ENCODE assay signal across 16 cellular contexts in the genomic region with DNA sequence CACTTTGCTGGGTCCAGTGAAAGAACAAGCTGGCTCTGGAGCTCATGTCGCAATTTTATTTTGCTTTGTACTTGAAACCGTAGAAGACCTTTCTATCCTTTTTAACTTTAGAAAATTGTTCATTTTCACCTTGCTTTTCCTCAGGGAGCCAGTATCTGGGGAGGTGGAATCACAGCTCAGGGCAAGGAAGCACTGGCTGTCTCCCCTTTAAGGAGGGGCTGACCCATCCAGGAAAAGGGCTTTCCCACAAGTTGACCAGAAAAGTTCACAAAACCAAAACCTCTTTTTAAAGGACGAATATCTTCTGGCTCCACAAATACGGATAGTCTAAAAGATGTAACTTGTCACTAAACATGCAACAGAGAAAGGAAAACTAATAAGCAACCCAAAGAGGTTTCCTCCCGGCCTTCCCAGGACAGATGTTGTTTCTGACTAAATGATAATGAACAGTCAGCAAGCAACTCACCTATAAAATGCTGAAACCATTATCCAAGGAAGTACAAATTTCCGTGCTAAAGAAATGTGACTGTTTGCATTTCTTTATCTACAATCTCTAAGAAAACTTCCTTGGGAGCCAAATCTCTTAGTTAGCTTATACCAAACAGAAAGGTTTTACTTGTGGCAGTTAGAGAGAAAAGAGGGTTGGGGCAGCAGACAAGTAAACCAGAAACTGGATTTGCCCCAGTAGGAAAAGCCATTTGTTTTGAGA.
A peak's percentile ranks its signal among the peaks of the same experiment; 100 is the strongest.
DNase-seq lines count a peak whose midpoint lies in the region; FAIRE-seq and TF ChIP-seq lines count a peak whose summit lies in the region.
"Had no signal": no experiment of that assay in that cellular context is flagged by ENCODE, and none has a peak within 500 bp of the region (broad histone marks: within the 10 kb centered on the region; RNA-seq: fewer than 3 reads in every experiment).

No MANE protein-coding gene starts in this region.

- CTCF ChIA-PET in Caco-2 (lab: Charles Lee) = no interaction called here
- CTCF ChIA-PET in endothelial cell of umbilical vein (lab: Charles Lee) = interaction anchor here (1.5 to 1.8 kb wide), 3 partner anchors 8 to 294 kb away, joined by 4 to 5 read pairs (median 5); no protein-coding TSS in a partner anchor
- CTCF ChIA-PET in activated CD4-positive, alpha-beta memory T cell treated with anti-CD3 and anti-CD28 coated beads for 36 hours (lab: Charles Lee) = no interaction called here
- CTCF ChIA-PET in activated CD4-positive, alpha-beta memory T cell treated with anti-CD3 and anti-CD28 coated beads, Interleukin-2, amount 10 ng/mL, durations not matched to agents 7 days and 5 days (lab: Charles Lee) = no interaction called here

- dilution Hi-C loops in endothelial cell of umbilical vein (cut with MboI; ENCODE audit: extremely low pct_ligation_motif_present, low sequenced_read_pairs) = no loop called here

- no peaks in the 10 kb centered on the region for H3K9me2 ChIP-seq in Loucy (replicated peaks; ENCODE audit: low read depth, low read length)

- H4K20me1 ChIP-seq in Loucy (ENCODE audit: insufficient read depth, low read length, poor library complexity, severe bottlenecking) (no peaks in the 10 kb centered on the region), endothelial cell of umbilical vein (replicated peaks; ENCODE audit: control insufficient read depth, extremely low read depth, insufficient read depth, low read length) (no peaks in the 10 kb centered on the region)

- no peaks in the 10 kb centered on the region for H3K79me2 ChIP-seq in Loucy (ENCODE audit: insufficient read depth, low read length)
- no peaks in the 10 kb centered on the region for H3K79me2 ChIP-seq in endothelial cell of umbilical vein (ENCODE audit: control insufficient read depth, insufficient read depth, low read length)
- H3K79me2 ChIP-seq in parathyroid adenoma = no peaks in the 10 kb centered on the region

- no TSS peak for BruUV-seq in Caco-2 (replicated peaks; lab: Mats Ljungman, UMichigan)
- BruUV-seq in endothelial cell of umbilical vein (replicated peaks; lab: Mats Ljungman, UMichigan) = no TSS peak

- no peak overlapping the region for H3K27ac ChIP-seq in endothelial cell of umbilical vein (ENCODE audit: insufficient read depth, low read depth, low read length)
- H3K27ac ChIP-seq in parathyroid adenoma = peak overlapping the region; percentile 33
- H3K27ac ChIP-seq: GM23248, KMS-11, Peyer's patch had no signal

- H3F3A ChIP-seq in Loucy (ENCODE audit: low read depth) = no peaks in the 10 kb centered on the region

- H3K4me2 ChIP-seq in Loucy (ENCODE audit: low read depth, low read length, poor library complexity, severe bottlenecking) = no peak overlapping the region
- H3K4me2 ChIP-seq in endothelial cell of umbilical vein (ENCODE audit: insufficient read depth, low read length) = no peak overlapping the region
- peak overlapping the region; percentile 47 for H3K4me2 ChIP-seq in parathyroid adenoma (ENCODE audit: low read length)
- H3K4me2 ChIP-seq: KMS-11 had no signal

- H3K4me3 ChIP-seq in Caco-2 (ENCODE audit: low read depth, low read length) (no peak overlapping the region), Loucy (ENCODE audit: low read length, poor library complexity, severe bottlenecking) (no peak overlapping the region), endothelial cell of umbilical vein (replicated peaks in 1 of 3; ENCODE audit: insufficient read depth in 1 of 3, low read depth in 1 of 3, low read length in 3 of 3) (no peak overlapping the region), parathyroid adenoma (ENCODE audit: low read depth, low read length) (no peak overlapping the region)
- H3K4me3 ChIP-seq: GM23248, MG63, Peyer's patch had no signal

- no peak for TF ChIP-seq CTCF in Caco-2 (IDR thresholded peaks at IDR 0.05; ENCODE audit: insufficient read depth in 1 of 2, low read depth in 1 of 2, low read length in 1 of 2, severe bottlenecking in 1 of 2, unreplicated experiment in 1 of 2)
- no peak for TF ChIP-seq CTCF in Loucy (conservative IDR thresholded peaks at IDR 0.05; ENCODE audit: low read length)
- no peak for TF ChIP-seq CTCF in endothelial cell of umbilical vein (IDR thresholded peaks at IDR 0.05; ENCODE audit: extremely low read depth in 1 of 2, insufficient read depth in 1 of 2, low read depth in 1 of 2, low read length in 2 of 2)
- TF ChIP-seq CTCF in parathyroid adenoma (IDR thresholded peaks at IDR 0.05) = no peak

- H3K36me3 Mint-ChIP-seq in Caco-2 (ENCODE audit: insufficient read depth, unreplicated experiment) = no peaks in the 10 kb centered on the region
- H3K36me3 Mint-ChIP-seq in activated CD4-positive, alpha-beta memory T cell treated with anti-CD3 and anti-CD28 coated beads for 36 hours = no peaks in the 10 kb centered on the region
- H3K36me3 Mint-ChIP-seq in activated CD4-positive, alpha-beta memory T cell treated with anti-CD3 and anti-CD28 coated beads, Interleukin-2, amount 10 ng/mL, durations not matched to agents 7 days and 5 days (ENCODE audit: low read depth) = no peaks in the 10 kb centered on the region
- H3K36me3 Mint-ChIP-seq: CD4-positive, CD25-positive, alpha-beta regulatory T cell had no signal

- peak overlapping the region; percentile 21 for H3K27ac Mint-ChIP-seq in Caco-2 (ENCODE audit: unreplicated experiment)
- H3K27ac Mint-ChIP-seq in activated CD4-positive, alpha-beta memory T cell treated with anti-CD3 and anti-CD28 coated beads for 36 hours = no peak overlapping the region
- no peak overlapping the region for H3K27ac Mint-ChIP-seq in activated CD4-positive, alpha-beta memory T cell treated with anti-CD3 and anti-CD28 coated beads, Interleukin-2, amount 10 ng/mL, durations not matched to agents 7 days and 5 days
- H3K27ac Mint-ChIP-seq: CD4-positive, CD25-positive, alpha-beta regulatory T cell had no signal

- intact Hi-C loops in Caco-2 (cut with micrococcal nuclease; ENCODE audit: unreplicated experiment) = no loop called here
- intact Hi-C loops in endothelial cell of umbilical vein (cut with micrococcal nuclease) = no loop called here
- intact Hi-C loops in activated CD4-positive, alpha-beta memory T cell treated with anti-CD3 and anti-CD28 coated beads for 36 hours (cut with micrococcal nuclease) = no loop called here

- no peaks in the 10 kb centered on the region for H3K9me1 ChIP-seq in endothelial cell of umbilical vein (replicated peaks; ENCODE audit: control insufficient read depth, extremely low read depth, insufficient read depth, low read length)

- no peaks in the 10 kb centered on the region for H3K4me1 Mint-ChIP-seq in Caco-2 (ENCODE audit: low read depth, unreplicated experiment)
- H3K4me1 Mint-ChIP-seq in activated CD4-positive, alpha-beta memory T cell treated with anti-CD3 and anti-CD28 coated beads for 36 hours (ENCODE audit: low read depth) = no peaks in the 10 kb centered on the region
- no peaks in the 10 kb centered on the region for H3K4me1 Mint-ChIP-seq in activated CD4-positive, alpha-beta memory T cell treated with anti-CD3 and anti-CD28 coated beads, Interleukin-2, amount 10 ng/mL, durations not matched to agents 7 days and 5 days
- H3K4me1 Mint-ChIP-seq: CD4-positive, CD25-positive, alpha-beta regulatory T cell had no signal

- 0 out of 2 replicates have a peak, but pooled peaks cover 3% of the 10 kb centered on the region for H3K9me3 ChIP-seq in Caco-2
- H3K9me3 ChIP-seq in Loucy (ENCODE audit: insufficient read depth, low read depth, low read length) = no peaks in the 10 kb centered on the region
- no peaks in the 10 kb centered on the region for H3K9me3 ChIP-seq in endothelial cell of umbilical vein (replicated peaks; ENCODE audit: control insufficient read depth, insufficient read depth, low read length)
- no peaks in the 10 kb centered on the region for H3K9me3 ChIP-seq in parathyroid adenoma (ENCODE audit: control insufficient read depth, low read length)
- H3K9me3 ChIP-seq: MG63, Peyer's patch had no signal

- no peaks in the 10 kb centered on the region for H3K27me3 Mint-ChIP-seq in Caco-2 (ENCODE audit: insufficient read depth, unreplicated experiment)
- no peaks in the 10 kb centered on the region for H3K27me3 Mint-ChIP-seq in activated CD4-positive, alpha-beta memory T cell treated with anti-CD3 and anti-CD28 coated beads for 36 hours
- no peaks in the 10 kb centered on the region for H3K27me3 Mint-ChIP-seq in activated CD4-positive, alpha-beta memory T cell treated with anti-CD3 and anti-CD28 coated beads, Interleukin-2, amount 10 ng/mL, durations not matched to agents 7 days and 5 days
- H3K27me3 Mint-ChIP-seq: CD4-positive, CD25-positive, alpha-beta regulatory T cell had no signal

- POLR2A ChIA-PET in Caco-2 (lab: Charles Lee) (no interaction called here), endothelial cell of umbilical vein (lab: Charles Lee) (no interaction called here)
- POLR2A ChIA-PET in activated CD4-positive, alpha-beta memory T cell treated with anti-CD3 and anti-CD28 coated beads for 36 hours (lab: Charles Lee) = no interaction called here
- POLR2A ChIA-PET in activated CD4-positive, alpha-beta memory T cell treated with anti-CD3 and anti-CD28 coated beads, Interleukin-2, amount 10 ng/mL, durations not matched to agents 7 days and 5 days (lab: Charles Lee) = no interaction called here

- DNase-seq in Caco-2 (no peak), endothelial cell of umbilical vein (ENCODE audit: low read depth, low spot score) (no peak), HCEC 1CT (no peak)
- DNase-seq in activated CD4-positive, alpha-beta memory T cell treated with anti-CD3 and anti-CD28 coated beads for 36 hours = no peak
- DNase-seq in activated CD4-positive, alpha-beta memory T cell treated with anti-CD3 and anti-CD28 coated beads, Interleukin-2, amount 10 ng/mL, durations not matched to agents 7 days and 5 days = no peak
- DNase-seq: CD4-positive, CD25-positive, alpha-beta regulatory T cell; GM23248; MG63; NCI-H1092 treated with DMSO at 0.1 percent for 48 hours; NCI-H2081 treated with DMSO at 0.1 percent for 48 hours; NCI-H510A treated with DMSO at 0.1 percent for 48 hours; Peyer's patch; SHP77 treated with DMSO at 0.1 percent for 48 hours had no signal

- H3K36me3 ChIP-seq in Caco-2 (ENCODE audit: control insufficient read depth, insufficient read depth, low read length) = no peaks in the 10 kb centered on the region
- H3K36me3 ChIP-seq in Loucy (ENCODE audit: insufficient read depth, low read length) = no peaks in the 10 kb centered on the region
- no peaks in the 10 kb centered on the region for H3K36me3 ChIP-seq in endothelial cell of umbilical vein (ENCODE audit: control insufficient read depth in 2 of 2, extremely low read depth in 1 of 2, insufficient read depth in 2 of 2, low read length in 2 of 2)
- no peaks in the 10 kb centered on the region for H3K36me3 ChIP-seq in parathyroid adenoma (ENCODE audit: control insufficient read depth, insufficient read depth, low read length)
- H3K36me3 ChIP-seq: MG63, Peyer's patch had no signal

- H3K9me3 Mint-ChIP-seq in Caco-2 (ENCODE audit: unreplicated experiment) = no peaks in the 10 kb centered on the region
- H3K9me3 Mint-ChIP-seq in activated CD4-positive, alpha-beta memory T cell treated with anti-CD3 and anti-CD28 coated beads for 36 hours = no peaks in the 10 kb centered on the region
- H3K9me3 Mint-ChIP-seq in activated CD4-positive, alpha-beta memory T cell treated with anti-CD3 and anti-CD28 coated beads, Interleukin-2, amount 10 ng/mL, durations not matched to agents 7 days and 5 days = no peaks in the 10 kb centered on the region

- H3K4me1 ChIP-seq in Caco-2 (peaks cover 5% of the 10 kb centered on the region), Loucy (ENCODE audit: insufficient read depth, low read length, poor library complexity, severe bottlenecking) (peaks cover 3% of the 10 kb centered on the region), endothelial cell of umbilical vein (ENCODE audit: control insufficient read depth, extremely low read depth, insufficient read depth, low read length) (peaks cover 20% of the 10 kb centered on the region), parathyroid adenoma (peaks cover 24% of the 10 kb centered on the region)
- H3K4me1 ChIP-seq: Peyer's patch had no signal

- peak overlapping the region; percentile 61 for H2AFZ ChIP-seq in Loucy (ENCODE audit: low read length)
- peak overlapping the region; percentile 26 for H2AFZ ChIP-seq in endothelial cell of umbilical vein (ENCODE audit: low read depth, low read length)
- peak overlapping the region; percentile 65 for H2AFZ ChIP-seq in parathyroid adenoma
- H2AFZ ChIP-seq: GM23248 had no signal

- no peak for FAIRE-seq in endothelial cell of umbilical vein (lab: Jason Lieb, UNC)

- TF ChIP-seq POLR2A in endothelial cell of umbilical vein (IDR thresholded peaks at IDR 0.05; ENCODE audit: low read depth, low read length) = no peak

- no peak overlapping the region for H3K4me3 Mint-ChIP-seq in Caco-2 (ENCODE audit: unreplicated experiment)
- H3K4me3 Mint-ChIP-seq in activated CD4-positive, alpha-beta memory T cell treated with anti-CD3 and anti-CD28 coated beads for 36 hours = no peak overlapping the region
- H3K4me3 Mint-ChIP-seq in activated CD4-positive, alpha-beta memory T cell treated with anti-CD3 and anti-CD28 coated beads, Interleukin-2, amount 10 ng/mL, durations not matched to agents 7 days and 5 days = no peak overlapping the region
- H3K4me3 Mint-ChIP-seq: CD4-positive, CD25-positive, alpha-beta regulatory T cell had no signal

- H3K27me3 ChIP-seq in Caco-2 (replicated peaks; ENCODE audit: control insufficient read depth, insufficient read depth, low read length) (no peaks in the 10 kb centered on the region), Loucy (ENCODE audit: insufficient read depth, low read length, poor library complexity, severe bottlenecking) (no peaks in the 10 kb centered on the region), endothelial cell of umbilical vein (ENCODE audit: control insufficient read depth in 2 of 2, insufficient read depth in 2 of 2, low read length in 2 of 2) (no peaks in the 10 kb centered on the region), parathyroid adenoma (ENCODE audit: control insufficient read depth, insufficient read depth, low read length) (no peaks in the 10 kb centered on the region)
- H3K27me3 ChIP-seq: MG63, Peyer's patch had no signal

- H3K9ac ChIP-seq in Loucy (ENCODE audit: low read depth, low read length, poor library complexity, severe bottlenecking) (no peak overlapping the region), endothelial cell of umbilical vein (replicated peaks; ENCODE audit: extremely low read depth, insufficient read depth, low read length) (no peak overlapping the region), parathyroid adenoma (no peak overlapping the region)
- H3K9ac ChIP-seq: GM23248, KMS-11 had no signal
